ENCODE assay signal across 1 cellular context in the genomic region with DNA sequence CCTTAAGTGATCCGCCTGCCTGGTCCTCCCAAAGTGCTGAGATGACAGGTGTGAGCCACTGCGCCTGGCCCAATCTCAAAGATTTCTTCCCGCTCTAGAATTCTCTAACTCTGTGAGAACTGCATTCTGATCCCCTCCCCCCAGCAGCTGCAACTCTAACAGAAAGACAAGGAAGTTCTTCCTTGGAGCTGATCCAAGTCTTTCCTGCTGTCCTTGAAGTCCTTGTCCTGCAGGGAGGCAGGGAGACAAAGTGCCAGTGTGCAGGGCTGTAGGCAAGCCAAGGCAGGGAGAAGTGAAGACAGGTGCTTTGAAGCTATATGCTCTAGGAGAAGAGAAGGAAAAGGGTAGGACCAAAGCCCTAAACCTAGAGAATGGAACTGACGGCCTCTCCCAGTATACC.
TF ChIP-seq lines count a peak whose summit lies in the region.

No MANE protein-coding gene starts in this region.

TF ChIP-seq in A549, 52 proteins besides CTCF, POLR2A, EP300 and RAD21:
- no peak for TF ChIP-seq ATOH8 (CRISPR knock-in tag; IDR thresholded peaks at IDR 0.05; ENCODE audit: low read depth)
- TF ChIP-seq ESRRA (IDR thresholded peaks at IDR 0.05; ENCODE audit: borderline replicate concordance, low read length): no peak
